Comparison of ENCODE assay signal across 11 cellular contexts in genomic region chr11:86931965-86932332, GRCh38. TPM values are rescaled to one million over a fixed set of nuclear protein-coding genes. Genes with fewer than 3 reads are reported as not detected.
DNase-seq lines count a peak whose midpoint lies in the region; ATAC-seq and TF ChIP-seq lines count a peak whose summit lies in the region.
"Had no signal": no experiment of that assay in that cellular context is flagged by ENCODE, and none has a peak within 500 bp of the region (broad histone marks: within the 10 kb centered on the region; RNA-seq: fewer than 3 reads in every experiment).

No MANE protein-coding gene starts in this region.

- ATAC-seq in GM21423 (IDR thresholded peaks at IDR 0.05; ENCODE audit: unreplicated experiment) (no peak), WTC11 (no peak)

- DNase-seq in GM04504 (ENCODE audit: low read depth) = peak; percentile 31
- peak; percentile 43 for DNase-seq in NB4 (ENCODE audit: low read depth)
- DNase-seq in coronary artery (ENCODE audit: low spot score) = no peak
- DNase-seq in cerebellar cortex (ENCODE audit: low spot score) = no peak
- DNase-seq in activated CD4-positive, CD25-positive, alpha-beta regulatory T cell (lab: John Stamatoyannopoulos, UW) = no peak
- no peak for DNase-seq in WTC11 (ENCODE audit: low spot score)
- DNase-seq: activated effector memory CD4-positive, alpha-beta T cell treated with Interleukin-2 at 50 U/mL for 16 hours; psoas muscle had no signal

- peak overlapping the region; percentile 3 to 66 for H3K27ac ChIP-seq in coronary artery
- H3K27ac ChIP-seq: psoas muscle had no signal

- H3K4me3 ChIP-seq in NB4 (ENCODE audit: low read depth, low read length) = no peak overlapping the region
- H3K4me3 ChIP-seq in coronary artery = no peak overlapping the region
- H3K4me3 ChIP-seq: psoas muscle had no signal

- TF ChIP-seq POLR2A in NB4 (IDR thresholded peaks at IDR 0.05; ENCODE audit: extremely low read depth, insufficient read length) = no peak

- TF ChIP-seq CTCF in NB4 (IDR thresholded peaks at IDR 0.05; ENCODE audit: low read depth, low read length) (no peak), coronary artery (IDR thresholded peaks at IDR 0.05) (no peak), nephron (IDR thresholded peaks at IDR 0.05; ENCODE audit: unreplicated experiment in 3 of 3) (no peak), WTC11 (IDR thresholded peaks at IDR 0.05) (no peak)

- no peaks in the 10 kb centered on the region for H3K9me3 Mint-ChIP-seq in nephron
- H3K9me3 Mint-ChIP-seq in WTC11 = no peaks in the 10 kb centered on the region
- H3K9me3 Mint-ChIP-seq: stimulated activated naive CD8-positive, alpha-beta T cell treated with anti-CD3 and anti-CD28 coated beads, Interleukin-15, Interleukin-2, amounts not matched to agents 100 ng/mL and 50 ng/mL, for 24 hours had no signal

- CTCF ChIA-PET in WTC11 (lab: Charles Lee) = no interaction called here

- H3K36me3 Mint-ChIP-seq in nephron (ENCODE audit: low read depth) (no peaks in the 10 kb centered on the region), WTC11 (no peaks in the 10 kb centered on the region)

- POLR2A ChIA-PET in WTC11 (lab: Charles Lee) = no interaction called here

- H3K27ac Mint-ChIP-seq in nephron (peak overlapping the region; percentile 98 to 99 (median 98)), WTC11 (no peak overlapping the region; the same call in 1 of the 2 replicates)
- H3K27ac Mint-ChIP-seq: stimulated activated naive CD8-positive, alpha-beta T cell treated with anti-CD3 and anti-CD28 coated beads, Interleukin-15, Interleukin-2, amounts not matched to agents 100 ng/mL and 50 ng/mL, for 24 hours had no signal

- no peaks in the 10 kb centered on the region for H3K27me3 Mint-ChIP-seq in nephron (ENCODE audit: low read depth)
- H3K27me3 Mint-ChIP-seq in WTC11 (ENCODE audit: low read depth) = no peaks in the 10 kb centered on the region
- H3K27me3 Mint-ChIP-seq: stimulated activated naive CD8-positive, alpha-beta T cell treated with anti-CD3 and anti-CD28 coated beads, Interleukin-15, Interleukin-2, amounts not matched to agents 100 ng/mL and 50 ng/mL, for 24 hours had no signal

- H3K4me3 Mint-ChIP-seq in nephron = peak overlapping the region; percentile 0 to 33 (median 12)
- no peak overlapping the region for H3K4me3 Mint-ChIP-seq in WTC11
- H3K4me3 Mint-ChIP-seq: stimulated activated naive CD8-positive, alpha-beta T cell treated with anti-CD3 and anti-CD28 coated beads, Interleukin-15, Interleukin-2, amounts not matched to agents 100 ng/mL and 50 ng/mL, for 24 hours had no signal

- H3K4me1 Mint-ChIP-seq in nephron (peaks cover 70% of the 10 kb centered on the region), WTC11 (peaks cover 38% of the 10 kb centered on the region)

TF ChIP-seq in WTC11, 78 proteins besides CTCF, POLR2A, EP300 and RAD21:
- TF ChIP-seq IRF2 (CRISPR knock-in tag; IDR thresholded peaks at IDR 0.05; ENCODE audit: borderline replicate concordance, low read depth) = no peak
- TF ChIP-seq ZBTB21 (CRISPR knock-in tag; IDR thresholded peaks at IDR 0.05; ENCODE audit: borderline replicate concordance) = no peak
- TF ChIP-seq NR1H2 (CRISPR knock-in tag; IDR thresholded peaks at IDR 0.05) = no peak
- TF ChIP-seq MAX (CRISPR knock-in tag; IDR thresholded peaks at IDR 0.05) = no peak
- no peak for TF ChIP-seq TCF7 (CRISPR knock-in tag; IDR thresholded peaks at IDR 0.05; ENCODE audit: low read depth)
- TF ChIP-seq ATF1 (CRISPR knock-in tag; IDR thresholded peaks at IDR 0.05) = no peak
- no peak for TF ChIP-seq JAZF1 (CRISPR knock-in tag; IDR thresholded peaks at IDR 0.05)
- TF ChIP-seq TP53 (CRISPR knock-in tag; IDR thresholded peaks at IDR 0.05) = no peak
- TF ChIP-seq E2F5 (CRISPR knock-in tag; IDR thresholded peaks at IDR 0.05) = no peak
- no peak for TF ChIP-seq CREB1 (CRISPR knock-in tag; IDR thresholded peaks at IDR 0.05)
- TF ChIP-seq ZMAT4 (CRISPR knock-in tag; IDR thresholded peaks at IDR 0.05) = no peak
TF ChIP-seq in WTC11: peak in this region for 0.

RNA-seq across cellular contexts. Expression of gene FZD4, which starts 23.2 kb away (rescaled TPM):
- total RNA-seq in WTC11 (2021) = 7.7 to 9.8 TPM (median 9.2 TPM) in 3 replicates

Comparison
In these comparisons a context has a peak if more than half of its experiments do, and no peak if none do; other contexts are left out.
1. DNase-seq: peak in GM04504 (single experiment) and NB4 (single experiment); none in coronary artery (single experiment), cerebellar cortex (single experiment), activated CD4-positive, CD25-positive, alpha-beta regulatory T cell (0 of 4) and WTC11 (single experiment).